8 cellular contexts compared by ENCODE assay signal in the genomic region with DNA sequence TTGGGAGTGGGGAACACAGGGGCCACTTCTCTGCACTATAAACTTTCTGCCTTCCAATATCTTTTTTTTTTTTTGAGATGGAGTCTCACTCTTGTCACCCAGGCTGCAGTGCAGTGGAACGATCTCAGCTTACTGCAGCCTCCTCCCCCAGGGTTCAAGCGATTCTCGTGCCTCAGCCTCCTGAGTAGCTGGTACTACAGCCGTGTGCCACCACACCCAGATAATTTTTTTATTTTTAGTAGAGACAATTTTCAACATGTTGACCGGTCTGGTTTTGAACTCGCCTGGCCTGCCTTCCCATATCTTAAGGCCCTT. TPM values are rescaled to one million over a fixed set of nuclear protein-coding genes. Genes with fewer than 3 reads are reported as not detected.
A peak's percentile ranks its signal among the peaks of the same experiment; 100 is the strongest.
DNase-seq lines count a peak whose midpoint lies in the region; ATAC-seq lines count a peak whose summit lies in the region.

No MANE protein-coding gene starts in this region.

- ATAC-seq in stimulated activated memory B cell treated with anti-CD40 and anti-IgM and Interleukin-4, amounts not matched to agents 10 μg/mL and 1 μg/mL and 100 μg/mL, for 72 hours: no peak
- ATAC-seq in HG02981 (IDR thresholded peaks at IDR 0.05; ENCODE audit: unreplicated experiment): no peak

- peak; percentile 29 for DNase-seq in activated naive CD4-positive, alpha-beta T cell treated with anti-CD3 and anti-CD28 coated beads, Interleukin-2, amount 50 U/mL, for 16 hours
- no peak for DNase-seq in amygdala (lab: John Stamatoyannopoulos, UW)
- DNase-seq in NOMO-1 treated with dmso at 0.1 percent for 144 hours (lab: John Stamatoyannopoulos, UW; ENCODE audit: unreplicated experiment): no peak
- no peak for DNase-seq in hypothalamus (lab: John Stamatoyannopoulos, UW)

- H3K4me1 ChIP-seq in HUES64 (ENCODE audit: insufficient read depth, low read length) (peaks cover 26% of the 10 kb centered on the region), iPS-18a (ENCODE audit: control insufficient read depth, low read depth, low read length) (peaks cover 28% of the 10 kb centered on the region)

- 61% methylated on average over 6 of the region's 6 CpGs for WGBS in HUES64

- H3K36me3 ChIP-seq in HUES64 (ENCODE audit: insufficient read depth, low read length) (peaks cover 79% of the 10 kb centered on the region), iPS-18a (ENCODE audit: control insufficient read depth, low read depth, low read length) (peaks cover 71% of the 10 kb centered on the region)

- H3K27me3 Mint-ChIP-seq in stimulated activated memory B cell treated with anti-CD40 and anti-IgM and Interleukin-4, amounts not matched to agents 10 μg/mL and 1 μg/mL and 100 μg/mL, for 72 hours: no peaks in the 10 kb centered on the region

- H3K27ac Mint-ChIP-seq in stimulated activated memory B cell treated with anti-CD40 and anti-IgM and Interleukin-4, amounts not matched to agents 10 μg/mL and 1 μg/mL and 100 μg/mL, for 72 hours: peak overlapping the region; percentile 97

- peak overlapping the region; percentile 99 for H3K4me3 Mint-ChIP-seq in stimulated activated memory B cell treated with anti-CD40 and anti-IgM and Interleukin-4, amounts not matched to agents 10 μg/mL and 1 μg/mL and 100 μg/mL, for 72 hours

- no peaks in the 10 kb centered on the region for H3K27me3 ChIP-seq in HUES64 (ENCODE audit: insufficient read depth, low read length)
- H3K27me3 ChIP-seq in iPS-18a (ENCODE audit: control insufficient read depth, insufficient read depth, low read length): no peaks in the 10 kb centered on the region

- H3K9me3 ChIP-seq in HUES64 (ENCODE audit: insufficient read depth, low read depth, low read length) (no peaks in the 10 kb centered on the region), iPS-18a (ENCODE audit: control insufficient read depth, low read depth, low read length) (no peaks in the 10 kb centered on the region)

- no peaks in the 10 kb centered on the region for H3K9me3 Mint-ChIP-seq in stimulated activated memory B cell treated with anti-CD40 and anti-IgM and Interleukin-4, amounts not matched to agents 10 μg/mL and 1 μg/mL and 100 μg/mL, for 72 hours

- H3K9ac ChIP-seq in HUES64 (ENCODE audit: low read depth, low read length) (peak overlapping the region; percentile 97), iPS-18a (ENCODE audit: low read length) (peak overlapping the region; percentile 100)

- H3K27ac ChIP-seq in HUES64 (ENCODE audit: low read depth, low read length): peak overlapping the region; percentile 100
- peak overlapping the region; percentile 99 for H3K27ac ChIP-seq in iPS-18a (ENCODE audit: low read length)

- peaks cover 49% of the 10 kb centered on the region for H3K4me1 Mint-ChIP-seq in stimulated activated memory B cell treated with anti-CD40 and anti-IgM and Interleukin-4, amounts not matched to agents 10 μg/mL and 1 μg/mL and 100 μg/mL, for 72 hours

- H3K36me3 Mint-ChIP-seq in stimulated activated memory B cell treated with anti-CD40 and anti-IgM and Interleukin-4, amounts not matched to agents 10 μg/mL and 1 μg/mL and 100 μg/mL, for 72 hours: peaks cover 63% of the 10 kb centered on the region

- H3K4me3 ChIP-seq in HUES64 (ENCODE audit: low read length) (peak overlapping the region; percentile 81), iPS-18a (ENCODE audit: low read length) (peak overlapping the region; percentile 89)

RNA-seq across cellular contexts. Expression of gene SLC3A2, which starts 1.7 kb away (rescaled TPM):
- 192 TPM for polyA plus RNA-seq in HUES64 (2013, experiment 1 of 2)
- 181 TPM for polyA plus RNA-seq in HUES64 (2013, experiment 2 of 2)

RNA-seq across cellular contexts. Expression of gene CHRM1, which starts 38.8 kb away (rescaled TPM):
- polyA plus RNA-seq in HUES64 (2013, experiment 1 of 2): 0.05 TPM
- polyA plus RNA-seq in HUES64 (2013, experiment 2 of 2): not detected

RNA-seq across cellular contexts. Expression of gene WDR74, which starts 43.0 kb away (rescaled TPM):
- polyA plus RNA-seq in HUES64 (2013, experiment 1 of 2): 228 TPM
- 286 TPM for polyA plus RNA-seq in HUES64 (2013, experiment 2 of 2)

RNA-seq across cellular contexts. Expression of gene TEX54, which starts 49.7 kb away (rescaled TPM):
- polyA plus RNA-seq in HUES64 (2013, experiment 1 of 2): not detected
- not detected for polyA plus RNA-seq in HUES64 (2013, experiment 2 of 2)

RNA-seq across cellular contexts. Expression of gene STX5, which starts 50.5 kb away (rescaled TPM):
- 18.5 TPM for polyA plus RNA-seq in HUES64 (2013, experiment 1 of 2)
- polyA plus RNA-seq in HUES64 (2013, experiment 2 of 2): 23.5 TPM
